ENCODE assay signal across 8 cellular contexts in genomic region chrX:54921427-54922021, GRCh38. TPM values are rescaled to one million over a fixed set of nuclear protein-coding genes. Genes with fewer than 3 reads are reported as not detected.
DNase-seq lines count a peak whose midpoint lies in the region; ATAC-seq and TF ChIP-seq lines count a peak whose summit lies in the region.

No MANE protein-coding gene starts in this region.

- ATAC-seq in GM23338 = peak; percentile 92
- peak; percentile 75 to 82 for ATAC-seq in activated T-cell treated with anti-CD3 and anti-CD28 coated beads, Interleukin-2, amount 50 U/mL, for 72 hours (replicated peaks in 1 of 2)
- ATAC-seq in natural killer cell treated with Interleukin-12 subunit alpha and Interleukin-12 subunit beta and Interleukin-15 and Interleukin-18, amount 100 ng/mL, for 72 hours = peak; percentile 56 to 71

- no peaks in the 10 kb centered on the region for H3K9me2 ChIP-seq in GM23338 (ENCODE audit: insufficient read depth)

- no peaks in the 10 kb centered on the region for H3K36me3 ChIP-seq in GM23338 (ENCODE audit: insufficient read depth)

- DNase-seq in CD14-positive monocyte (ENCODE audit: low spot score) (no peak), GM23338 (ENCODE audit: low spot score) (peak; percentile 78), NCI-H526 (lab: John Stamatoyannopoulos, UW) (peak; percentile 62 to 84), fibroblast of peridontal ligament (ENCODE audit: extremely low read depth) (peak; percentile 79), GDM1 (lab: John Stamatoyannopoulos, UW) (no peak)
- DNase-seq in activated T-cell treated with anti-CD3 and anti-CD28 coated beads, Interleukin-2, amount 50 U/mL, for 72 hours = peak; percentile 46 to 62
- DNase-seq in natural killer cell treated with Interleukin-12 subunit alpha and Interleukin-12 subunit beta and Interleukin-15 and Interleukin-18, amount 100 ng/mL, for 72 hours (ENCODE audit: low spot score) = no peak
- DNase-seq in stimulated activated naive CD4-positive, alpha-beta T cell treated with Interleukin-2 at 50 U/mL for 16 hours (lab: John Stamatoyannopoulos, UW) = peak; percentile 16

- no peaks in the 10 kb centered on the region for H3F3A ChIP-seq in GM23338 (replicated peaks; ENCODE audit: low read depth)

- H3K9me3 Mint-ChIP-seq in CD14-positive monocyte = peaks cover 0 to 7% (median 2%) of the 10 kb centered on the region in 7 donors
- no peaks in the 10 kb centered on the region; the same call in 1 of the 3 replicates for H3K9me3 Mint-ChIP-seq in GM23338
- no peaks in the 10 kb centered on the region for H3K9me3 Mint-ChIP-seq in activated T-cell treated with anti-CD3 and anti-CD28 coated beads, Interleukin-2, amount 50 U/mL, for 72 hours
- no peaks in the 10 kb centered on the region for H3K9me3 Mint-ChIP-seq in natural killer cell treated with Interleukin-12 subunit alpha and Interleukin-12 subunit beta and Interleukin-15 and Interleukin-18, amount 100 ng/mL, for 72 hours

- intact Hi-C loops in CD14-positive monocyte (cut with micrococcal nuclease) = no loop called here

- H3K4me2 ChIP-seq in GM23338 = peak overlapping the region; percentile 72

- peak overlapping the region; percentile 50; the same call in 1 of the 2 replicates for H3K27ac ChIP-seq in GM23338 (ENCODE audit: low read depth)

- H3K4me1 Mint-ChIP-seq in CD14-positive monocyte = peaks cover 18% of the 10 kb centered on the region
- H3K4me1 Mint-ChIP-seq in GM23338 = no peaks in the 10 kb centered on the region
- peaks cover 14% of the 10 kb centered on the region for H3K4me1 Mint-ChIP-seq in activated T-cell treated with anti-CD3 and anti-CD28 coated beads, Interleukin-2, amount 50 U/mL, for 72 hours (ENCODE audit: low read depth)
- H3K4me1 Mint-ChIP-seq in natural killer cell treated with Interleukin-12 subunit alpha and Interleukin-12 subunit beta and Interleukin-15 and Interleukin-18, amount 100 ng/mL, for 72 hours (ENCODE audit: low read depth in 2 of 2) = peaks cover 18 to 20% of the 10 kb centered on the region in 2 donors

- H3K79me2 ChIP-seq in GM23338 (replicated peaks; ENCODE audit: insufficient read depth) = peaks cover 5% of the 10 kb centered on the region; the same call in 1 of the 2 replicates

- H3K27me3 Mint-ChIP-seq in CD14-positive monocyte (ENCODE audit: low read depth in 3 of 3) (peaks cover 11 to 14% (median 14%) of the 10 kb centered on the region in 3 donors), GM23338 (ENCODE audit: insufficient read depth, low read depth, poor library complexity) (peaks cover 5% of the 10 kb centered on the region)
- H3K27me3 Mint-ChIP-seq in activated T-cell treated with anti-CD3 and anti-CD28 coated beads, Interleukin-2, amount 50 U/mL, for 72 hours (ENCODE audit: low read depth) = peaks cover 24% of the 10 kb centered on the region
- H3K27me3 Mint-ChIP-seq in natural killer cell treated with Interleukin-12 subunit alpha and Interleukin-12 subunit beta and Interleukin-15 and Interleukin-18, amount 100 ng/mL, for 72 hours = peaks cover 8 to 9% of the 10 kb centered on the region in 2 donors

- peak overlapping the region; percentile 74 to 89 for H3K4me3 Mint-ChIP-seq in CD14-positive monocyte
- peak overlapping the region; percentile 97 for H3K4me3 Mint-ChIP-seq in GM23338
- H3K4me3 Mint-ChIP-seq in activated T-cell treated with anti-CD3 and anti-CD28 coated beads, Interleukin-2, amount 50 U/mL, for 72 hours = peak overlapping the region; percentile 91 to 94
- peak overlapping the region; percentile 93 for H3K4me3 Mint-ChIP-seq in natural killer cell treated with Interleukin-12 subunit alpha and Interleukin-12 subunit beta and Interleukin-15 and Interleukin-18, amount 100 ng/mL, for 72 hours

- no peak for TF ChIP-seq CTCF in CD14-positive monocyte (IDR thresholded peaks at IDR 0.05)
- TF ChIP-seq CTCF in GM23338 (conservative IDR thresholded peaks at IDR 0.05; ENCODE audit: low read depth in 2 of 2) = no peak

- H2AFZ ChIP-seq in GM23338 = 0 out of 2 replicates have a peak overlapping the region, but pooled peaks have one; percentile 89

- no peaks in the 10 kb centered on the region for H3K27me3 ChIP-seq in GM23338 (ENCODE audit: insufficient read depth)

- no peaks in the 10 kb centered on the region; the same call in 1 of the 2 replicates for H4K20me1 ChIP-seq in GM23338 (replicated peaks; ENCODE audit: insufficient read depth)

- peak overlapping the region; percentile 83 for H3K4me3 ChIP-seq in GM23338

- H3K36me3 Mint-ChIP-seq in CD14-positive monocyte = no peaks in the 10 kb centered on the region
- peaks cover 21% of the 10 kb centered on the region for H3K36me3 Mint-ChIP-seq in GM23338 (ENCODE audit: low read depth)
- peaks cover 0 to 4% of the 10 kb centered on the region in 2 donors for H3K36me3 Mint-ChIP-seq in activated T-cell treated with anti-CD3 and anti-CD28 coated beads, Interleukin-2, amount 50 U/mL, for 72 hours (ENCODE audit: insufficient read depth in 2 of 2)
- no peaks in the 10 kb centered on the region for H3K36me3 Mint-ChIP-seq in natural killer cell treated with Interleukin-12 subunit alpha and Interleukin-12 subunit beta and Interleukin-15 and Interleukin-18, amount 100 ng/mL, for 72 hours

- no peaks in the 10 kb centered on the region for H3K4me1 ChIP-seq in GM23338 (ENCODE audit: insufficient read depth)

- H3K27ac Mint-ChIP-seq in CD14-positive monocyte = no peak overlapping the region
- peak overlapping the region; percentile 90 for H3K27ac Mint-ChIP-seq in GM23338
- peak overlapping the region; percentile 90 for H3K27ac Mint-ChIP-seq in activated T-cell treated with anti-CD3 and anti-CD28 coated beads, Interleukin-2, amount 50 U/mL, for 72 hours
- H3K27ac Mint-ChIP-seq in natural killer cell treated with Interleukin-12 subunit alpha and Interleukin-12 subunit beta and Interleukin-15 and Interleukin-18, amount 100 ng/mL, for 72 hours = peak overlapping the region; percentile 55 to 70

TF ChIP-seq in GM23338, 12 proteins besides CTCF, POLR2A, EP300 and RAD21:
- TF ChIP-seq JUNB (IDR thresholded peaks at IDR 0.05; ENCODE audit: unreplicated experiment) (no peak), ETS1 (IDR thresholded peaks at IDR 0.05) (no peak)
- TF ChIP-seq, protein P1, sequence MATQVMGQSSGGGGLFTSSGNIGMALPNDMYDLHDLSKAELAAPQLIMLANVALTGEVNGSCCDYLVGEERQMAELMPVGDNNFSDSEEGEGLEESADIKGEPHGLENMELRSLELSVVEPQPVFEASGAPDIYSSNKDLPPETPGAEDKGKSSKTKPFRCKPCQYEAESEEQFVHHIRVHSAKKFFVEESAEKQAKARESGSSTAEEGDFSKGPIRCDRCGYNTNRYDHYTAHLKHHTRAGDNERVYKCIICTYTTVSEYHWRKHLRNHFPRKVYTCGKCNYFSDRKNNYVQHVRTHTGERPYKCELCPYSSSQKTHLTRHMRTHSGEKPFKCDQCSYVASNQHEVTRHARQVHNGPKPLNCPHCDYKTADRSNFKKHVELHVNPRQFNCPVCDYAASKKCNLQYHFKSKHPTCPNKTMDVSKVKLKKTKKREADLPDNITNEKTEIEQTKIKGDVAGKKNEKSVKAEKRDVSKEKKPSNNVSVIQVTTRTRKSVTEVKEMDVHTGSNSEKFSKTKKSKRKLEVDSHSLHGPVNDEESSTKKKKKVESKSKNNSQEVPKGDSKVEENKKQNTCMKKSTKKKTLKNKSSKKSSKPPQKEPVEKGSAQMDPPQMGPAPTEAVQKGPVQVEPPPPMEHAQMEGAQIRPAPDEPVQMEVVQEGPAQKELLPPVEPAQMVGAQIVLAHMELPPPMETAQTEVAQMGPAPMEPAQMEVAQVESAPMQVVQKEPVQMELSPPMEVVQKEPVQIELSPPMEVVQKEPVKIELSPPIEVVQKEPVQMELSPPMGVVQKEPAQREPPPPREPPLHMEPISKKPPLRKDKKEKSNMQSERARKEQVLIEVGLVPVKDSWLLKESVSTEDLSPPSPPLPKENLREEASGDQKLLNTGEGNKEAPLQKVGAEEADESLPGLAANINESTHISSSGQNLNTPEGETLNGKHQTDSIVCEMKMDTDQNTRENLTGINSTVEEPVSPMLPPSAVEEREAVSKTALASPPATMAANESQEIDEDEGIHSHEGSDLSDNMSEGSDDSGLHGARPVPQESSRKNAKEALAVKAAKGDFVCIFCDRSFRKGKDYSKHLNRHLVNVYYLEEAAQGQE (IDR thresholded peaks at IDR 0.05; ENCODE audit: unreplicated experiment) = no peak

RNA-seq across cellular contexts. Expression of gene TRO, which starts 0.9 kb away (rescaled TPM):
- polyA plus RNA-seq in CD14-positive monocyte (not detected), GM23338 (2016; fragmentation: Nextera tagmentation; extraction: Ambion mirVana) (32.6 and 36.8 TPM in 2 replicates)
- total RNA-seq in GM23338 (2014; rRNA removed; shearing (Covaris generic)) = 52.2 and 53.4 TPM in 2 replicates
- total RNA-seq in activated T-cell treated with anti-CD3 and anti-CD28 coated beads, Interleukin-2, amount 50 U/mL, for 72 hours = 1 to 10 TPM; 4.1 to 7.6 TPM
- total RNA-seq in natural killer cell treated with Interleukin-12 subunit alpha and Interleukin-12 subunit beta and Interleukin-15 and Interleukin-18, amount 100 ng/mL, for 72 hours = 1 to 10 TPM; 2.1 to 3.0 TPM

Comparison
In these comparisons a context has a peak if more than half of its experiments do, and no peak if none do; other contexts are left out.
1. DNase-seq: peak in GM23338 (single experiment), NCI-H526 (2 of 2), activated T-cell treated with anti-CD3 and anti-CD28 coated beads, Interleukin-2, amount 50 U/mL, for 72 hours (2 of 2), fibroblast of peridontal ligament (single experiment) and stimulated activated naive CD4-positive, alpha-beta T cell treated with Interleukin-2 at 50 U/mL for 16 hours (single experiment); none in CD14-positive monocyte (single experiment), natural killer cell treated with Interleukin-12 subunit alpha and Interleukin-12 subunit beta and Interleukin-15 and Interleukin-18, amount 100 ng/mL, for 72 hours (single experiment) and GDM1 (single experiment).
2. H3K27ac Mint-ChIP-seq: peak in GM23338 (single experiment), activated T-cell treated with anti-CD3 and anti-CD28 coated beads, Interleukin-2, amount 50 U/mL, for 72 hours (single experiment) and natural killer cell treated with Interleukin-12 subunit alpha and Interleukin-12 subunit beta and Interleukin-15 and Interleukin-18, amount 100 ng/mL, for 72 hours (2 of 2); none in CD14-positive monocyte (0 of 7).
3. Peak in every context shown above with its lines, with median percentiles within 50 percentile points of each other: H3K4me3 Mint-ChIP-seq and ATAC-seq.